In the genomic region with DNA sequence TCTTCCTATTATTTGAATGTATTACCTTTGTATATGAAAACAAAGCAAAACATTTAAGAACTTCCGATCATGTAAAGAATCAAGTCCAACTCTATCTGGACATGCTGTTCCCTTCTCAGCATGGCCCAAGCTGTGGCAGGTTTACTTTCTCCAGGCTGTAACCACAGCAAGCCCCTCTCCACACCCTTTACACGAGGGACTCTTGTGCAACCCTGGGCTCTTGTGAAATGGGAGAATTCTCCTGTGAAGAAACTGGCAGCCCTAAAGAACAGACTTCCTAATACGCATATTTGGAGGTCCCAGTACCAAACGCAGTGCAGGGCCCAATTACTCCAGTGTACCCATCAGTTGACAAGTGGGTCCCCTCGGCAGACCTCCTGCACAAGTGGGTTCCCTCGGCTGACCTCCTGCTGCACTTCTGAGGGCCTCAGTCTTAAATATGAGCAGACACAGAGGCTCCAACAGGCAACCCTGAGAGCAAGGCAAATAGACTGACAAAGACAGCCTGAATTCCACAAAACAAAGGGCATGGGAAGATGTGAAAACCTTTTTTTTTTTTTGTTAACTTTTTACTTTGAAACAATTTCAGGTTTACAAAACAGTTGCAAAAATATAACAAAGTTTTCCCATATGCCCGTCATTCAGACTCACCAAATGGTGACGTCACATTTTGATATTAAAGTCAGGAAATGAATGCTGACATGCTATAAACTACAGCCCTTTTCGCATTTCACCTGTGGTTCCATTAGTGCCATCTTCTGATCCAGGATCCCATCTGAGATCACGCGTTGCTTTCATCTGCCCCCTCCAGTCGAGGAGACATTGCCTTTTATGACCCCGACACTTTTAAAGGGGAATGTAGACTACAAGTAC, we compare ENCODE assay signal across 12 cellular contexts.
"Had no signal": no experiment of that assay in that cellular context is flagged by ENCODE, and none has a peak within 500 bp of the region (broad histone marks: within the 10 kb centered on the region; RNA-seq: fewer than 3 reads in every experiment).

No MANE protein-coding gene starts in this region.

- H3K27me3 Mint-ChIP-seq: stimulated activated naive B cell treated with anti-CD40 and anti-IgM and Interleukin-4, amounts not matched to agents 10 μg/mL and 1 μg/mL and 100 μg/mL, for 72 hours had no signal

- H3K4me1 Mint-ChIP-seq: natural killer cell had no signal

- H3K27me3 ChIP-seq: ascending aorta, tibial artery had no signal

- FAIRE-seq: bronchial epithelial cell, islet of Langerhans had no signal

- DNase-seq: activated naive CD4-positive, alpha-beta T cell; erythroblast; natural killer cell; stimulated activated CD4-positive, alpha-beta T cell treated with anti-CD3 and anti-CD28 coated beads, Interleukin-4, amount 100 ng/mL, for 1 hour; stimulated activated naive B cell treated with anti-CD40 and anti-IgM and Interleukin-4, amounts not matched to agents 10 μg/mL and 1 μg/mL and 100 μg/mL, for 72 hours; T-helper 9 cell; tibial artery had no signal

- H3K4me3 ChIP-seq: ascending aorta, tibial artery had no signal

- H3K36me3 Mint-ChIP-seq: natural killer cell; stimulated activated naive B cell treated with anti-CD40 and anti-IgM and Interleukin-4, amounts not matched to agents 10 μg/mL and 1 μg/mL and 100 μg/mL, for 72 hours had no signal

- H3K27ac ChIP-seq: ascending aorta, tibial artery had no signal

- ATAC-seq: activated CD4-positive, CD25-positive, alpha-beta regulatory T cell treated with anti-CD3 and anti-CD28 coated beads, Interleukin-2, amount 50 U/mL, for 24 hours; natural killer cell; stimulated activated naive B cell treated with anti-CD40 and anti-IgM and Interleukin-4, amounts not matched to agents 10 μg/mL and 1 μg/mL and 100 μg/mL, for 72 hours had no signal

- H3K4me1 ChIP-seq: ascending aorta, tibial artery had no signal

- H3K9me3 ChIP-seq: ascending aorta, tibial artery had no signal

- H3K27ac Mint-ChIP-seq: activated T-helper 1 cell treated with anti-CD3 and anti-CD28 coated beads, Interleukin-12 subunit alpha, Interleukin-12 subunit beta, Interleukin-2, Interleukin-4 antibody, amounts not matched to agents 30 ng/mL and 10 ng/mL and 1 ng/mL, durations not matched to agents 14 hours and 24 hours and 36 hours; natural killer cell; stimulated activated naive B cell treated with anti-CD40 and anti-IgM and Interleukin-4, amounts not matched to agents 10 μg/mL and 1 μg/mL and 100 μg/mL, for 72 hours had no signal

- H3K4me3 Mint-ChIP-seq: activated T-helper 1 cell treated with anti-CD3 and anti-CD28 coated beads, Interleukin-12 subunit alpha, Interleukin-12 subunit beta, Interleukin-2, Interleukin-4 antibody, amounts not matched to agents 30 ng/mL and 10 ng/mL and 1 ng/mL, durations not matched to agents 14 hours and 24 hours and 36 hours; natural killer cell; stimulated activated naive B cell treated with anti-CD40 and anti-IgM and Interleukin-4, amounts not matched to agents 10 μg/mL and 1 μg/mL and 100 μg/mL, for 72 hours had no signal

- H3K36me3 ChIP-seq: ascending aorta, tibial artery had no signal

- H3K9me3 Mint-ChIP-seq: activated T-helper 1 cell treated with anti-CD3 and anti-CD28 coated beads, Interleukin-12 subunit alpha, Interleukin-12 subunit beta, Interleukin-2, Interleukin-4 antibody, amounts not matched to agents 30 ng/mL and 10 ng/mL and 1 ng/mL, durations not matched to agents 14 hours and 24 hours and 36 hours; natural killer cell had no signal
